In the genomic region with DNA sequence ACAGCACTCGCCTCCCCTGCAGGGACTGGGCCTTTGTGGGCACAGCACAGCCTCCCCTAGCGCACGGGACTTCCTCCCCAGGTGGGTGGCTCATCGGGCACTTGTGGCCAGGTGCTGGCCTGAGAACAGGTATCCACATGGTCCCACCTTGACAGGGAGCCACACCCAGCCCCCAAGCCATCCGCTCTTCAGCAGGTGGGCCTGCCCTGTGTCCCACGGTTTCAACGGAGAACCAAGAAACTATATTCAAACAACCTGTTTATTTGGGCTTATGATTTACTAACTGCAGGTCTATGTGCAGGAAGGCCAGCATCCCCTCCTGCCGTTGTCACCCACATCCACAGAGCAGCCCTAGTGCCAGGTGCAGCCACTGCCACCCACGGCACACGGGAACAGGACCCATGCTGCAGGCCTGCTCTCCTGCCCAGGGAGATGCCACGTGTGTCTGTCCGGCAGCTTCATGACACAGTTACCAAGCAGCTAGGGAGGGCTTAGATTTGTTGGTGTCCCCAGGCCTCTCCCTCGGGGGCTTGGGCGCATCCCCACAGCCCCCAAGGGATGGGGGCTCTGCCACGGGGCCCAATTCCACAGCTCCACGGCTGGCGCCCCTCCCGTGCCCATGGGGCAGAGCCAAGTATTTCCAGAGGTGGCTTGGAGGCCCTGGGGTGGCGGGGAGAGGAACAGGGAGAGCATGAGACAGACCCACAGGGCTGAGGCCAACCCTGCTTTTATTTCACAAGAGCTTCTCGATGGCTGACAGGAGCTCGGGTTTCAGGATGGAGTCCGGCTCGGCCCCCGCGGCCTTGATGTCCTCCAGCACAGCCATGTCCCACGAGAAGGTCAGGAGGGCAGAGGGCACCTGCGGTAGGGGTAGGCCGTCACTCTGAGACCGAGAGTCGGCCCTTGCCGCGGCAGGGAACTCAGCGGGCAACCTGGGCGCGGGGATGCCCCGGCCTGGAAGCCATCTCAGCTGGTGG, we compare ENCODE assay signal across 1 cellular context.
TF ChIP-seq lines count a peak whose summit lies in the region.

No MANE protein-coding gene starts in this region.

TF ChIP-seq in HEK293, 187 proteins besides CTCF, POLR2A, EP300 and RAD21 (continued from another document):
- TF ChIP-seq, protein P1, sequence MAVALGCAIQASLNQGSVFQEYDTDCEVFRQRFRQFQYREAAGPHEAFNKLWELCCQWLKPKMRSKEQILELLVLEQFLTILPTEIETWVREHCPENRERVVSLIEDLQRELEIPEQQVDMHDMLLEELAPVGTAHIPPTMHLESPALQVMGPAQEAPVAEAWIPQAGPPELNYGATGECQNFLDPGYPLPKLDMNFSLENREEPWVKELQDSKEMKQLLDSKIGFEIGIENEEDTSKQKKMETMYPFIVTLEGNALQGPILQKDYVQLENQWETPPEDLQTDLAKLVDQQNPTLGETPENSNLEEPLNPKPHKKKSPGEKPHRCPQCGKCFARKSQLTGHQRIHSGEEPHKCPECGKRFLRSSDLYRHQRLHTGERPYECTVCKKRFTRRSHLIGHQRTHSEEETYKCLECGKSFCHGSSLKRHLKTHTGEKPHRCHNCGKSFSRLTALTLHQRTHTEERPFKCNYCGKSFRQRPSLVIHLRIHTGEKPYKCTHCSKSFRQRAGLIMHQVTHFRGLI (tag by site-specific recombination; IDR thresholded peaks at IDR 0.05), result peak; percentile 29; the same call in 1 of the 2 replicates
- no peak for TF ChIP-seq YY2 (tag by site-specific recombination; IDR thresholded peaks at IDR 0.05)
- TF ChIP-seq ZNF37A (tag by site-specific recombination; IDR thresholded peaks at IDR 0.05), result no peak
- TF ChIP-seq GLIS2 (tag by site-specific recombination; IDR thresholded peaks at IDR 0.05), result peak; percentile 41
- TF ChIP-seq ZNF266 (tag by site-specific recombination; IDR thresholded peaks at IDR 0.05; ENCODE audit: low read depth), result no peak
